ENCODE assay signal across 2 cellular contexts in the genomic region with DNA sequence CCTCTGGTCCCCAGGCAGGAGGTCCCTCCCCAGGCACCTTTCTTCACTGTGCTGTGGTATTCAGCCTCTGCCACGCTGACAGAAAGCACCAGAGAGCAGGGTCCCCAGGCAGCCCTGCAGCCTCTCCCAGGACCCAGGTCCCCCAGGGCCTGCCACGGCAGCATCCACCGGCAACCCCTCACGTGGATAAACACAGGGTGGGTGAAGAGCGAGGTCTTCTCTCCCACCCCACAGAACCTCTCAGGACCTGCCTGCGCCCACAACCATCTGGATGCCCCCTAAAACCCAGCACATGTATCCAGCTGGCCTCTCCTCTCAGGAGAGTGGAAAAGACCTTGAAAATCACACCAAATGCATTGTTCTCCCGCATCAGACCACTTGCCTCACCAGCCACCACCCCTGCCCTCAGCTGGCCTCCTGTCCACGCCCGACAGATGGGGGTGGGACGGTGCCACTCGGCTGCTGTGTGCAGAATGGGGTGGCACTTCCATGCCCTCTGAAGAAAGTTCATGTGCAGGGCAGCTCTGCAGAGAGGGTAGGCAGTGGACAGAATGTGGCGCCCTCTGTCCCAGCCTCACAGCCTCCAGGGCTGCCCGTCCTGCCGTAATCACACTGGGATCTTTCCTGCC.
TF ChIP-seq lines count a peak whose summit lies in the region.

No MANE protein-coding gene starts in this region.

TF ChIP-seq in HCT116, 20 proteins besides CTCF, POLR2A, EP300 and RAD21:
- no peak for TF ChIP-seq CBX3 (IDR thresholded peaks at IDR 0.05; ENCODE audit: low read depth)
- no peak for TF ChIP-seq POLR2AphosphoS5 (IDR thresholded peaks at IDR 0.05; ENCODE audit: low read depth, low read length)
- TF ChIP-seq, protein P1, sequence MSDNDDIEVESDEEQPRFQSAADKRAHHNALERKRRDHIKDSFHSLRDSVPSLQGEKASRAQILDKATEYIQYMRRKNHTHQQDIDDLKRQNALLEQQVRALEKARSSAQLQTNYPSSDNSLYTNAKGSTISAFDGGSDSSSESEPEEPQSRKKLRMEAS (IDR thresholded peaks at IDR 0.05): no peak
- TF ChIP-seq, protein P2, sequence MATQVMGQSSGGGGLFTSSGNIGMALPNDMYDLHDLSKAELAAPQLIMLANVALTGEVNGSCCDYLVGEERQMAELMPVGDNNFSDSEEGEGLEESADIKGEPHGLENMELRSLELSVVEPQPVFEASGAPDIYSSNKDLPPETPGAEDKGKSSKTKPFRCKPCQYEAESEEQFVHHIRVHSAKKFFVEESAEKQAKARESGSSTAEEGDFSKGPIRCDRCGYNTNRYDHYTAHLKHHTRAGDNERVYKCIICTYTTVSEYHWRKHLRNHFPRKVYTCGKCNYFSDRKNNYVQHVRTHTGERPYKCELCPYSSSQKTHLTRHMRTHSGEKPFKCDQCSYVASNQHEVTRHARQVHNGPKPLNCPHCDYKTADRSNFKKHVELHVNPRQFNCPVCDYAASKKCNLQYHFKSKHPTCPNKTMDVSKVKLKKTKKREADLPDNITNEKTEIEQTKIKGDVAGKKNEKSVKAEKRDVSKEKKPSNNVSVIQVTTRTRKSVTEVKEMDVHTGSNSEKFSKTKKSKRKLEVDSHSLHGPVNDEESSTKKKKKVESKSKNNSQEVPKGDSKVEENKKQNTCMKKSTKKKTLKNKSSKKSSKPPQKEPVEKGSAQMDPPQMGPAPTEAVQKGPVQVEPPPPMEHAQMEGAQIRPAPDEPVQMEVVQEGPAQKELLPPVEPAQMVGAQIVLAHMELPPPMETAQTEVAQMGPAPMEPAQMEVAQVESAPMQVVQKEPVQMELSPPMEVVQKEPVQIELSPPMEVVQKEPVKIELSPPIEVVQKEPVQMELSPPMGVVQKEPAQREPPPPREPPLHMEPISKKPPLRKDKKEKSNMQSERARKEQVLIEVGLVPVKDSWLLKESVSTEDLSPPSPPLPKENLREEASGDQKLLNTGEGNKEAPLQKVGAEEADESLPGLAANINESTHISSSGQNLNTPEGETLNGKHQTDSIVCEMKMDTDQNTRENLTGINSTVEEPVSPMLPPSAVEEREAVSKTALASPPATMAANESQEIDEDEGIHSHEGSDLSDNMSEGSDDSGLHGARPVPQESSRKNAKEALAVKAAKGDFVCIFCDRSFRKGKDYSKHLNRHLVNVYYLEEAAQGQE (IDR thresholded peaks at IDR 0.05; ENCODE audit: low read depth): no peak
TF ChIP-seq in HCT116: peak in this region for 0.

TF ChIP-seq in HepG2, 621 proteins besides CTCF, POLR2A, EP300 and RAD21 (continues in another document):
- TF ChIP-seq MAZ (IDR thresholded peaks at IDR 0.05; ENCODE audit: borderline replicate concordance, low read depth, low read length) (no peak), MAZ (CRISPR knock-in tag; IDR thresholded peaks at IDR 0.05; ENCODE audit: low read depth) (no peak), ZNF530 (CRISPR knock-in tag; IDR thresholded peaks at IDR 0.05; ENCODE audit: low read depth) (no peak), MYC (CRISPR knock-in tag; IDR thresholded peaks at IDR 0.05; ENCODE audit: borderline replicate concordance) (0 out of 2 replicates have a peak, but pooled peaks have one; percentile 22), LCORL (IDR thresholded peaks at IDR 0.05) (no peak), LCORL (CRISPR knock-in tag; IDR thresholded peaks at IDR 0.05) (no peak), SNAPC5 (CRISPR knock-in tag; IDR thresholded peaks at IDR 0.05; ENCODE audit: borderline replicate concordance) (no peak), ZFYVE20 (CRISPR knock-in tag; IDR thresholded peaks at IDR 0.05; ENCODE audit: borderline replicate concordance, low read depth) (no peak), SOX6 (IDR thresholded peaks at IDR 0.05) (no peak), SOX6 (CRISPR knock-in tag; IDR thresholded peaks at IDR 0.05) (peak; percentile 35; the same call in 1 of the 2 replicates), ZBTB40 (IDR thresholded peaks at IDR 0.05) (no peak), ZBTB40 (CRISPR knock-in tag; IDR thresholded peaks at IDR 0.05) (no peak), EED (CRISPR knock-in tag; IDR thresholded peaks at IDR 0.05) (0 out of 2 replicates have a peak, but pooled peaks have one; percentile 35), ZNF691 (CRISPR knock-in tag; IDR thresholded peaks at IDR 0.05; ENCODE audit: borderline replicate concordance, low read depth) (no peak), NFYC (CRISPR knock-in tag; IDR thresholded peaks at IDR 0.05) (no peak), ZNF768 (CRISPR knock-in tag; IDR thresholded peaks at IDR 0.05) (no peak), TRIM24 (CRISPR knock-in tag; IDR thresholded peaks at IDR 0.05) (no peak), CENPT (CRISPR knock-in tag; IDR thresholded peaks at IDR 0.05; ENCODE audit: low read depth) (no peak), ZNF34 (CRISPR knock-in tag; IDR thresholded peaks at IDR 0.05; ENCODE audit: borderline replicate concordance) (no peak), MIXL1 (CRISPR knock-in tag; IDR thresholded peaks at IDR 0.05) (no peak), RXRA (CRISPR knock-in tag; IDR thresholded peaks at IDR 0.05) (0 out of 2 replicates have a peak, but pooled peaks have one; percentile 12), ZC3H4 (CRISPR knock-in tag; IDR thresholded peaks at IDR 0.05; ENCODE audit: borderline replicate concordance) (no peak), HNRNPL (IDR thresholded peaks at IDR 0.05; ENCODE audit: low read depth, low read length) (peak; percentile 75; the same call in 1 of the 2 replicates), ZNF205 (CRISPR knock-in tag; IDR thresholded peaks at IDR 0.05) (no peak), RBFOX2 (IDR thresholded peaks at IDR 0.05; ENCODE audit: low read depth, low read length) (no peak), SIX4 (CRISPR knock-in tag; IDR thresholded peaks at IDR 0.05) (no peak), MXD3 (CRISPR knock-in tag; IDR thresholded peaks at IDR 0.05) (no peak), TBX2 (CRISPR knock-in tag; IDR thresholded peaks at IDR 0.05; ENCODE audit: borderline replicate concordance) (no peak; the same call in 1 of the 2 replicates), HDAC6 (IDR thresholded peaks at IDR 0.05; ENCODE audit: low read depth, low read length) (no peak), SRSF9 (IDR thresholded peaks at IDR 0.05; ENCODE audit: borderline replicate concordance, insufficient read depth, low read depth, low read length, poor library complexity, severe bottlenecking) (no peak)
- TF ChIP-seq, protein P3, sequence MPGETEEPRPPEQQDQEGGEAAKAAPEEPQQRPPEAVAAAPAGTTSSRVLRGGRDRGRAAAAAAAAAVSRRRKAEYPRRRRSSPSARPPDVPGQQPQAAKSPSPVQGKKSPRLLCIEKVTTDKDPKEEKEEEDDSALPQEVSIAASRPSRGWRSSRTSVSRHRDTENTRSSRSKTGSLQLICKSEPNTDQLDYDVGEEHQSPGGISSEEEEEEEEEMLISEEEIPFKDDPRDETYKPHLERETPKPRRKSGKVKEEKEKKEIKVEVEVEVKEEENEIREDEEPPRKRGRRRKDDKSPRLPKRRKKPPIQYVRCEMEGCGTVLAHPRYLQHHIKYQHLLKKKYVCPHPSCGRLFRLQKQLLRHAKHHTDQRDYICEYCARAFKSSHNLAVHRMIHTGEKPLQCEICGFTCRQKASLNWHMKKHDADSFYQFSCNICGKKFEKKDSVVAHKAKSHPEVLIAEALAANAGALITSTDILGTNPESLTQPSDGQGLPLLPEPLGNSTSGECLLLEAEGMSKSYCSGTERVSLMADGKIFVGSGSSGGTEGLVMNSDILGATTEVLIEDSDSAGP (CRISPR knock-in tag; IDR thresholded peaks at IDR 0.05; ENCODE audit: borderline replicate concordance): peak; percentile 43
- TF ChIP-seq, protein P4, sequence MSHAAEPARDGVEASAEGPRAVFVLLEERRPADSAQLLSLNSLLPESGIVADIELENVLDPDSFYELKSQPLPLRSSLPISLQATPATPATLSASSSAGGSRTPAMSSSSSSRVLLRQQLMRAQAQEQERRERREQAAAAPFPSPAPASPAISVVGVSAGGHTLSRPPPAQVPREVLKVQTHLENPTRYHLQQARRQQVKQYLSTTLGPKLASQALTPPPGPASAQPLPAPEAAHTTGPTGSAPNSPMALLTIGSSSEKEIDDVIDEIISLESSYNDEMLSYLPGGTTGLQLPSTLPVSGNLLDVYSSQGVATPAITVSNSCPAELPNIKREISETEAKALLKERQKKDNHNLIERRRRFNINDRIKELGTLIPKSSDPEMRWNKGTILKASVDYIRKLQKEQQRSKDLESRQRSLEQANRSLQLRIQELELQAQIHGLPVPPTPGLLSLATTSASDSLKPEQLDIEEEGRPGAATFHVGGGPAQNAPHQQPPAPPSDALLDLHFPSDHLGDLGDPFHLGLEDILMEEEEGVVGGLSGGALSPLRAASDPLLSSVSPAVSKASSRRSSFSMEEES (CRISPR knock-in tag; IDR thresholded peaks at IDR 0.05): no peak
- TF ChIP-seq, protein P5, sequence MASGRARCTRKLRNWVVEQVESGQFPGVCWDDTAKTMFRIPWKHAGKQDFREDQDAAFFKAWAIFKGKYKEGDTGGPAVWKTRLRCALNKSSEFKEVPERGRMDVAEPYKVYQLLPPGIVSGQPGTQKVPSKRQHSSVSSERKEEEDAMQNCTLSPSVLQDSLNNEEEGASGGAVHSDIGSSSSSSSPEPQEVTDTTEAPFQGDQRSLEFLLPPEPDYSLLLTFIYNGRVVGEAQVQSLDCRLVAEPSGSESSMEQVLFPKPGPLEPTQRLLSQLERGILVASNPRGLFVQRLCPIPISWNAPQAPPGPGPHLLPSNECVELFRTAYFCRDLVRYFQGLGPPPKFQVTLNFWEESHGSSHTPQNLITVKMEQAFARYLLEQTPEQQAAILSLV (CRISPR knock-in tag; IDR thresholded peaks at IDR 0.05; ENCODE audit: borderline replicate concordance): no peak
- TF ChIP-seq, protein P6, sequence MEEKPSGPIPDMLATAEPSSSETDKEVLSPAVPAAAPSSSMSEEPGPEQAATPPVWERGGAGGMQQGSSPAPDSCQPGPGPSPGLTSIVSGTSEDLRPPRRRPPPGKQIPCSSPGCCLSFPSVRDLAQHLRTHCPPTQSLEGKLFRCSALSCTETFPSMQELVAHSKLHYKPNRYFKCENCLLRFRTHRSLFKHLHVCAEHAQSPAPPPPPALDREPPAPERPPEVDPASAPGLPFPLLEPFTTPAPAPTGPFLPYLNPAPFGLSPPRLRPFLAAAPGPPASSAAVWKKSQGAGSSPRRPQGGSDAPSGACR (CRISPR knock-in tag; IDR thresholded peaks at IDR 0.05): no peak
